26 cellular contexts compared by ENCODE assay signal in genomic region chr18:58067611-58068010, GRCh38. TPM values are rescaled to one million over a fixed set of nuclear protein-coding genes. Genes with fewer than 3 reads are reported as not detected.
A peak's percentile ranks its signal among the peaks of the same experiment; 100 is the strongest.
DNase-seq lines count a peak whose midpoint lies in the region; ATAC-seq and TF ChIP-seq lines count a peak whose summit lies in the region.
"Had no signal": no experiment of that assay in that cellular context is flagged by ENCODE, and none has a peak within 500 bp of the region (broad histone marks: within the 10 kb centered on the region; RNA-seq: fewer than 3 reads in every experiment).

No MANE protein-coding gene starts in this region.

- no peaks in the 10 kb centered on the region for H3K36me3 ChIP-seq in GM23338 (ENCODE audit: insufficient read depth)
- H3K36me3 ChIP-seq in body of pancreas (replicated peaks in 1 of 2; ENCODE audit: insufficient read depth in 1 of 2, low read depth in 2 of 2), result no peaks in the 10 kb centered on the region
- no peaks in the 10 kb centered on the region for H3K36me3 ChIP-seq in right lobe of liver
- H3K36me3 ChIP-seq: gastrocnemius medialis, transverse colon had no signal

- H3K4me1 Mint-ChIP-seq in GM23338 (peaks cover 21% of the 10 kb centered on the region), immature natural killer cell (no peaks in the 10 kb centered on the region)
- H3K4me1 Mint-ChIP-seq: activated naive CD8-positive, alpha-beta T cell treated with anti-CD3 and anti-CD28 coated beads for 36 hours; natural killer cell had no signal

- TF ChIP-seq CTCF in C4-2B (conservative IDR thresholded peaks at IDR 0.05) (no peak), GM23338 (conservative IDR thresholded peaks at IDR 0.05; ENCODE audit: low read depth in 2 of 2) (0 out of 4 replicates have a peak, but pooled peaks have one; percentile 2 to 22), body of pancreas (IDR thresholded peaks at IDR 0.05) (peak in 2 of 7 experiments; percentile 33 to 35), right lobe of liver (IDR thresholded peaks at IDR 0.05) (peak; percentile 10 to 24 (median 12))

- TF ChIP-seq POLR2A in body of pancreas (IDR thresholded peaks at IDR 0.05) (no peak), right lobe of liver (IDR thresholded peaks at IDR 0.05) (no peak)

- intact Hi-C loops in body of pancreas (cut with DNase I) (no loop called here), right lobe of liver (cut with DNase I) (no loop called here)

- H3K27ac Mint-ChIP-seq in GM23338, result no peak overlapping the region
- H3K27ac Mint-ChIP-seq in immature natural killer cell, result no peak overlapping the region
- H3K27ac Mint-ChIP-seq: activated CD8-positive, alpha-beta T cell treated with anti-CD3 and anti-CD28 coated beads, Interleukin-2, amount 10 ng/mL, durations not matched to agents 7 days and 5 days; activated naive CD8-positive, alpha-beta T cell treated with anti-CD3 and anti-CD28 coated beads for 36 hours; CD8-positive, alpha-beta T cell; natural killer cell had no signal

- H3F3A ChIP-seq in GM23338 (replicated peaks; ENCODE audit: low read depth), result no peaks in the 10 kb centered on the region

- DNase-seq in GM23338 (ENCODE audit: low spot score), result peak; percentile 32
- peak in 2 of 4 donors; percentile 25 to 37 for DNase-seq in body of pancreas
- no peak for DNase-seq in right lobe of liver
- no peak for DNase-seq in SKM-1 (lab: John Stamatoyannopoulos, UW; ENCODE audit: unreplicated experiment)
- DNase-seq in GM19238 (ENCODE audit: insufficient read length, low spot score), result no peak
- no peak for DNase-seq in activated naive CD4-positive, alpha-beta T cell (lab: John Stamatoyannopoulos, UW)
- no peak for DNase-seq in immature natural killer cell
- DNase-seq: activated CD4-positive, alpha-beta T cell treated with anti-CD3 and anti-CD28 coated beads for 1 hour; activated CD8-positive, alpha-beta T cell treated with anti-CD3 and anti-CD28 coated beads, Interleukin-2, amount 10 ng/mL, durations not matched to agents 7 days and 5 days; activated naive CD8-positive, alpha-beta T cell treated with anti-CD3 and anti-CD28 coated beads for 36 hours; aorta; caudate nucleus; CD8-positive, alpha-beta T cell; DMS153; gastrocnemius medialis; hippocampal formation; midbrain; natural killer cell; NCI-H1092; NCI-H187; NCI-H345; NCI-H774; transverse colon had no signal

- H3K9me3 ChIP-seq in body of pancreas (no peaks in the 10 kb centered on the region), right lobe of liver (no peaks in the 10 kb centered on the region)
- H3K9me3 ChIP-seq: gastrocnemius medialis, transverse colon had no signal

- no peak overlapping the region for H3K4me2 ChIP-seq in GM23338

- H3K4me3 ChIP-seq in GM23338 (no peak overlapping the region), body of pancreas (no peak overlapping the region), right lobe of liver (no peak overlapping the region)
- H3K4me3 ChIP-seq: gastrocnemius medialis, transverse colon had no signal

- H3K27me3 Mint-ChIP-seq in GM23338 (ENCODE audit: insufficient read depth, low read depth, poor library complexity) (peaks cover 4% of the 10 kb centered on the region), immature natural killer cell (ENCODE audit: low read depth in 3 of 3) (peaks cover 0 to 5% (median 1%) of the 10 kb centered on the region in 3 donors)
- H3K27me3 Mint-ChIP-seq: IgD-negative memory B cell had no signal

- H3K36me3 Mint-ChIP-seq in GM23338 (ENCODE audit: low read depth) (peaks cover 2% of the 10 kb centered on the region; the same call in 2 of the 3 replicates), immature natural killer cell (no peaks in the 10 kb centered on the region)
- H3K36me3 Mint-ChIP-seq: activated naive CD8-positive, alpha-beta T cell treated with anti-CD3 and anti-CD28 coated beads for 36 hours; CD8-positive, alpha-beta T cell; IgD-negative memory B cell; natural killer cell had no signal

- H4K20me1 ChIP-seq in GM23338 (replicated peaks; ENCODE audit: insufficient read depth), result peaks cover 10% of the 10 kb centered on the region

- ATAC-seq in GM23338 (peak; percentile 34; the same call in 2 of the 3 replicates), body of pancreas (peak; percentile 50), right lobe of liver (peak; percentile 52 to 76 (median 72))
- ATAC-seq: activated CD8-positive, alpha-beta T cell treated with anti-CD3 and anti-CD28 coated beads, Interleukin-2, amount 10 ng/mL, durations not matched to agents 7 days and 5 days; CD8-positive, alpha-beta T cell; gastrocnemius medialis had no signal

- H3K4me3 Mint-ChIP-seq in GM23338 (no peak overlapping the region), immature natural killer cell (no peak overlapping the region)
- H3K4me3 Mint-ChIP-seq: activated CD8-positive, alpha-beta T cell treated with anti-CD3 and anti-CD28 coated beads, Interleukin-2, amount 10 ng/mL, durations not matched to agents 7 days and 5 days; activated naive CD8-positive, alpha-beta T cell treated with anti-CD3 and anti-CD28 coated beads for 36 hours; CD8-positive, alpha-beta T cell; IgD-negative memory B cell; natural killer cell had no signal

- H3K9me3 Mint-ChIP-seq in GM23338, result no peaks in the 10 kb centered on the region
- H3K9me3 Mint-ChIP-seq in immature natural killer cell, result no peaks in the 10 kb centered on the region
- H3K9me3 Mint-ChIP-seq: activated naive CD8-positive, alpha-beta T cell treated with anti-CD3 and anti-CD28 coated beads for 36 hours; CD8-positive, alpha-beta T cell; natural killer cell had no signal

- no peaks in the 10 kb centered on the region for H3K9me2 ChIP-seq in GM23338 (ENCODE audit: insufficient read depth)

- WGBS in body of pancreas, 2 donors, result 34% methylated on average over 2 of the region's 2 CpGs
- WGBS in right lobe of liver (ENCODE audit: insufficient coverage, low coverage, low lambda C conversion rate, missing lambda C conversion rate), result no CpG with 5 or more reads among the region's 2 CpGs

- H3K27me3 ChIP-seq in GM23338 (ENCODE audit: insufficient read depth) (no peaks in the 10 kb centered on the region), body of pancreas (no peaks in the 10 kb centered on the region), right lobe of liver (no peaks in the 10 kb centered on the region)
- H3K27me3 ChIP-seq: gastrocnemius medialis, transverse colon had no signal

- peaks cover 20% of the 10 kb centered on the region for H3K4me1 ChIP-seq in GM23338 (ENCODE audit: insufficient read depth)
- H3K4me1 ChIP-seq in body of pancreas, result peaks cover 49% of the 10 kb centered on the region
- H3K4me1 ChIP-seq in right lobe of liver, result no peaks in the 10 kb centered on the region
- H3K4me1 ChIP-seq: gastrocnemius medialis, transverse colon had no signal

- H3K27ac ChIP-seq in C4-2B (peak overlapping the region; percentile 11; the same call in 1 of the 2 replicates), GM23338 (ENCODE audit: low read depth) (no peak overlapping the region), body of pancreas (peak overlapping the region in 2 of 4 donors; percentile 14 to 20), right lobe of liver (no peak overlapping the region)
- H3K27ac ChIP-seq: gastrocnemius medialis, RWPE1, transverse colon had no signal

- no peak overlapping the region for H2AFZ ChIP-seq in GM23338

- H3K79me2 ChIP-seq in GM23338 (replicated peaks; ENCODE audit: insufficient read depth), result peaks cover 82% of the 10 kb centered on the region

TF ChIP-seq in GM23338, 12 proteins besides CTCF, POLR2A, EP300 and RAD21:
- TF ChIP-seq ZNF114 (CRISPR knock-in tag; IDR thresholded peaks at IDR 0.05) (no peak), REST (IDR thresholded peaks at IDR 0.05; ENCODE audit: unreplicated experiment) (no peak), ETS1 (IDR thresholded peaks at IDR 0.05) (no peak), EZH2phosphoT487 (IDR thresholded peaks at IDR 0.05; ENCODE audit: unreplicated experiment) (no peak)

RNA-seq across cellular contexts. Expression of gene NEDD4L, which starts 23.6 kb away (rescaled TPM):
- total RNA-seq in GM23338 (2014; rRNA removed; shearing (Covaris generic)), result 60.5 and 72.3 TPM in 2 replicates
- 36.2 and 40.7 TPM in 2 replicates for polyA plus RNA-seq in GM23338 (2016; fragmentation: Nextera tagmentation; extraction: Ambion mirVana)
- 100 to 1,000 TPM; 105 to 108 TPM for total RNA-seq in body of pancreas
- 10 to 100 TPM; 21.5 to 41.0 (median 33.2) TPM for total RNA-seq in right lobe of liver
- polyA plus RNA-seq in immature natural killer cell, result 1 to 10 TPM in 2 of 3 donors, under 1 TPM in 1; 0.62 to 2.2 (median 2.0) TPM
